In genomic region chr11:1573847-1574255, GRCh38 we compare ENCODE assay signal across 8 cellular contexts. TPM values are rescaled to one million over a fixed set of nuclear protein-coding genes. Genes with fewer than 3 reads are reported as not detected.
DNase-seq lines count a peak whose midpoint lies in the region; ATAC-seq and TF ChIP-seq lines count a peak whose summit lies in the region.

No MANE protein-coding gene starts in this region.

- peak; percentile 36 for DNase-seq in DMS79 treated with DMSO at 0.1 percent for 48 hours (lab: John Stamatoyannopoulos, UW)
- peak; percentile 80 for DNase-seq in NCI-H510A treated with DMSO at 0.1 percent for 48 hours (lab: John Stamatoyannopoulos, UW)
- DNase-seq in endothelial cell (ENCODE audit: low spot score), result peak; percentile 13
- DNase-seq in ovary, result no peak
- DNase-seq in GOT3 (lab: John Stamatoyannopoulos, UW), result no peak
- DNase-seq in activated CD8-positive, alpha-beta memory T cell treated with anti-CD3 and anti-CD28 coated beads, Interleukin-2, amount 50 U/mL, for 4 hours, result no peak
- DNase-seq in DMS114 treated with DMSO at 0.1 percent for 48 hours (lab: John Stamatoyannopoulos, UW; ENCODE audit: unreplicated experiment), result no peak

- H3K27ac Mint-ChIP-seq in endothelial cell (ENCODE audit: unreplicated experiment), result no peak overlapping the region

- peaks cover 5% of the 10 kb centered on the region for H3K4me1 Mint-ChIP-seq in endothelial cell (ENCODE audit: unreplicated experiment)

- H3K27me3 Mint-ChIP-seq in endothelial cell (ENCODE audit: unreplicated experiment), result peaks cover 11% of the 10 kb centered on the region

- TF ChIP-seq EP300 in ovary (IDR thresholded peaks at IDR 0.05), result no peak

- H3K9me3 Mint-ChIP-seq in endothelial cell (ENCODE audit: unreplicated experiment), result peaks cover 4% of the 10 kb centered on the region

- H3K36me3 Mint-ChIP-seq in endothelial cell (ENCODE audit: low read depth, unreplicated experiment), result no peaks in the 10 kb centered on the region

- 5 to 14% (median 9%) methylated on average over 9 to 10 of the region's 10 CpGs for WGBS in ovary, 3 donors

- H3K36me3 ChIP-seq in ovary, result no peaks in the 10 kb centered on the region

- H3K9me3 ChIP-seq in ovary, result peaks cover 0 to 4% of the 10 kb centered on the region in 2 donors

- H3K4me1 ChIP-seq in ovary (ENCODE audit: insufficient read depth), result no peaks in the 10 kb centered on the region

- no peak for TF ChIP-seq POLR2A in ovary (IDR thresholded peaks at IDR 0.05)

- no peak overlapping the region for H3K4me3 Mint-ChIP-seq in endothelial cell (ENCODE audit: unreplicated experiment)

- H3K27me3 ChIP-seq in ovary, result no peaks in the 10 kb centered on the region

- ATAC-seq in GM18520 (IDR thresholded peaks at IDR 0.05; ENCODE audit: unreplicated experiment), result no peak

- peak overlapping the region; percentile 43 for H3K4me3 ChIP-seq in ovary

- TF ChIP-seq CTCF in endothelial cell (IDR thresholded peaks at IDR 0.05; ENCODE audit: unreplicated experiment), result no peak
- TF ChIP-seq CTCF in ovary (IDR thresholded peaks at IDR 0.05), result no peak

- intact Hi-C loops in ovary (cut with DNase I), result loop anchor here (1.0 to 10.0 kb wide), 5 partner anchors 15 to 372 kb away; no protein-coding TSS in a partner anchor

- H3K27ac ChIP-seq in ovary, result no peak overlapping the region

RNA-seq across cellular contexts. Expression of gene DUSP8, which starts 1.8 kb away (rescaled TPM):
- total RNA-seq in endothelial cell (ENCODE audit: unreplicated experiment) (2.2 TPM), ovary (10 to 100 TPM in 2 of 7 donors, 1 to 10 TPM in 3, under 1 TPM in 2; 0.38 to 14.9 (median 1.3) TPM)
- polyA plus RNA-seq in ovary, result 1 to 10 TPM in 1 of 2 donors, under 1 TPM in 1; 0.59 to 1.6 TPM

RNA-seq across cellular contexts. Expression of gene KRTAP5-1, which starts 11.2 kb away (rescaled TPM):
- not detected for total RNA-seq in endothelial cell (ENCODE audit: unreplicated experiment)
- not detected for total RNA-seq in ovary
- not detected for polyA plus RNA-seq in ovary

RNA-seq across cellular contexts. Expression of gene KRTAP5-2, which starts 24.2 kb away (rescaled TPM):
- total RNA-seq in endothelial cell (ENCODE audit: unreplicated experiment), result not detected
- total RNA-seq in ovary, result not detected
- polyA plus RNA-seq in ovary, result not detected

RNA-seq across cellular contexts. Expression of gene KRTAP5-3, which starts 34.4 kb away (rescaled TPM):
- total RNA-seq in endothelial cell (ENCODE audit: unreplicated experiment) (not detected), ovary (not detected)
- not detected for polyA plus RNA-seq in ovary

RNA-seq across cellular contexts. Expression of gene KRTAP5-4, which starts 48.1 kb away (rescaled TPM):
- total RNA-seq in endothelial cell (ENCODE audit: unreplicated experiment) (not detected), ovary (not detected)
- polyA plus RNA-seq in ovary, result not detected

Comparison
In these comparisons a context has a peak if more than half of its experiments do, and no peak if none do; other contexts are left out.
1. DNase-seq: peak in DMS79 treated with DMSO at 0.1 percent for 48 hours (single experiment), NCI-H510A treated with DMSO at 0.1 percent for 48 hours (single experiment) and endothelial cell (single experiment); none in ovary (0 of 5), GOT3 (single experiment), activated CD8-positive, alpha-beta memory T cell treated with anti-CD3 and anti-CD28 coated beads, Interleukin-2, amount 50 U/mL, for 4 hours (single experiment) and DMS114 treated with DMSO at 0.1 percent for 48 hours (single experiment).